Comparison of ENCODE assay signal across 9 cellular contexts in genomic region chr4:127545271-127545670, GRCh38.
"Had no signal": no experiment of that assay in that cellular context is flagged by ENCODE, and none has a peak within 500 bp of the region (broad histone marks: within the 10 kb centered on the region; RNA-seq: fewer than 3 reads in every experiment).

No MANE protein-coding gene starts in this region.

- H3K4me2 ChIP-seq: GM23338 had no signal

- FAIRE-seq: H1, H54 had no signal

- H2AFZ ChIP-seq: GM23338 had no signal

- DNase-seq: H9, HCEC 1CT, HFFc6, KG1 had no signal

- H3K9me3 Mint-ChIP-seq: HFFc6, IgD-negative memory B cell had no signal

- H3K4me3 ChIP-seq: GM23338 had no signal

- H3K27ac Mint-ChIP-seq: GM23338, H9, HFFc6, IgD-negative memory B cell had no signal

- ATAC-seq: GM23338 had no signal

- H3K27ac ChIP-seq: HL-60 had no signal

- H3K4me3 Mint-ChIP-seq: GM23338, H9, HFFc6, IgD-negative memory B cell had no signal
